Comparison of ENCODE assay signal across 20 cellular contexts in genomic region chr2:99081886-99082285, GRCh38. TPM values are rescaled to one million over a fixed set of nuclear protein-coding genes. Genes with fewer than 3 reads are reported as not detected.
"Had no signal": no experiment of that assay in that cellular context is flagged by ENCODE, and none has a peak within 500 bp of the region (broad histone marks: within the 10 kb centered on the region; RNA-seq: fewer than 3 reads in every experiment).

No MANE protein-coding gene starts in this region.

- H2AFZ ChIP-seq: hepatocyte had no signal

- H3K27ac ChIP-seq: hepatocyte, left ventricle myocardium inferior, lower lobe of right lung, psoas muscle, spleen, tibial nerve had no signal

- H3K4me1 ChIP-seq: left ventricle myocardium inferior, lower lobe of right lung, psoas muscle, spleen, tibial nerve had no signal

- DNase-seq: cerebellar nuclear complex; dermis blood vessel endothelial cell; foreskin melanocyte; head of caudate nucleus; immature natural killer cell; left ventricle myocardium inferior; lower lobe of right lung; midbrain; psoas muscle; retina; spleen; stimulated activated naive CD4-positive, alpha-beta T cell treated with Interleukin-2 at 50 U/mL for 16 hours had no signal

- H3K79me2 ChIP-seq: hepatocyte had no signal

- ATAC-seq: lower lobe of right lung; natural killer cell treated with Interleukin-12 subunit alpha and Interleukin-12 subunit beta and Interleukin-15 and Interleukin-18, amount 100 ng/mL, for 72 hours; psoas muscle; sciatic nerve had no signal

- H3K36me3 ChIP-seq: left ventricle myocardium inferior, lower lobe of right lung, spleen, tibial nerve had no signal

- FAIRE-seq: keratinocyte had no signal

- H3K4me3 ChIP-seq: hepatocyte, left ventricle myocardium inferior, lower lobe of right lung, psoas muscle, spleen, tibial nerve had no signal

- H3K4me2 ChIP-seq: hepatocyte had no signal

- H3K9me3 ChIP-seq: left ventricle myocardium inferior, lower lobe of right lung, psoas muscle, spleen, tibial nerve had no signal

RNA-seq across cellular contexts. Expression of gene C2orf15, which starts 59.6 kb away (rescaled TPM):
- total RNA-seq: cardiac septum; dermis blood vessel endothelial cell; left ventricle myocardium inferior; natural killer cell treated with Interleukin-12 subunit alpha and Interleukin-12 subunit beta and Interleukin-15 and Interleukin-18, amount 100 ng/mL, for 72 hours; osteoblast; psoas muscle; sciatic nerve; skeletal muscle tissue had no signal
